Comparison of ENCODE assay signal across 14 cellular contexts in genomic region chr20:19734811-19735210, GRCh38. TPM values are rescaled to one million over a fixed set of nuclear protein-coding genes. Genes with fewer than 3 reads are reported as not detected.
DNase-seq lines count a peak whose midpoint lies in the region; ATAC-seq and TF ChIP-seq lines count a peak whose summit lies in the region.
"Had no signal": no experiment of that assay in that cellular context is flagged by ENCODE, and none has a peak within 500 bp of the region (broad histone marks: within the 10 kb centered on the region; RNA-seq: fewer than 3 reads in every experiment).

No MANE protein-coding gene starts in this region.

- no peak overlapping the region for H3K4ac ChIP-seq in mesenchymal stem cell (ENCODE audit: low read depth in 1 of 2, low read length in 2 of 2)

- H3K23ac ChIP-seq in mesenchymal stem cell (ENCODE audit: low read length in 2 of 2): no peak overlapping the region

- no peaks in the 10 kb centered on the region for H3K79me2 ChIP-seq in Loucy (ENCODE audit: insufficient read depth, low read length)

- H2AFZ ChIP-seq in Loucy (ENCODE audit: low read length) (peak overlapping the region; percentile 67; the same call in 1 of the 2 replicates), mesenchymal stem cell (ENCODE audit: low read depth, low read length) (no peak overlapping the region)

- no peaks in the 10 kb centered on the region for H3K27me3 ChIP-seq in Loucy (ENCODE audit: insufficient read depth, low read length, poor library complexity, severe bottlenecking)
- H3K27me3 ChIP-seq in mesenchymal stem cell (ENCODE audit: control insufficient read depth in 1 of 2, insufficient read depth in 1 of 2, low read length in 2 of 2): no peaks in the 10 kb centered on the region
- no peaks in the 10 kb centered on the region for H3K27me3 ChIP-seq in stomach

- H3K4me3 ChIP-seq in Loucy (ENCODE audit: low read length, poor library complexity, severe bottlenecking): peak overlapping the region; percentile 28
- H3K4me3 ChIP-seq in mesenchymal stem cell (ENCODE audit: insufficient read depth in 1 of 2, low read depth in 1 of 2, low read length in 2 of 2): no peak overlapping the region
- no peak overlapping the region for H3K4me3 ChIP-seq in stomach

- H3K9ac ChIP-seq in Loucy (ENCODE audit: low read depth, low read length, poor library complexity, severe bottlenecking) (peak overlapping the region; percentile 60), mesenchymal stem cell (ENCODE audit: low read length) (peak overlapping the region; percentile 27)

- peak overlapping the region; percentile 52 for H2BK120ac ChIP-seq in mesenchymal stem cell (ENCODE audit: low read depth, low read length)

- peaks cover 24% of the 10 kb centered on the region for H3K4me1 ChIP-seq in Loucy (ENCODE audit: insufficient read depth, low read length, poor library complexity, severe bottlenecking)
- H3K4me1 ChIP-seq in mesenchymal stem cell (ENCODE audit: control insufficient read depth, insufficient read depth, low read depth, low read length): no peaks in the 10 kb centered on the region
- H3K4me1 ChIP-seq in stomach: peaks cover 7 to 35% (median 20%) of the 10 kb centered on the region in 4 donors

- no peaks in the 10 kb centered on the region for H3K9me3 Mint-ChIP-seq in dendritic cell treated with granulocyte-macrophage colony-stimulating factor and Interleukin-4, amounts not matched to agents 40 ng/mL and 50 ng/mL, for 4 days
- no peaks in the 10 kb centered on the region for H3K9me3 Mint-ChIP-seq in activated T-helper 17 cell treated with anti-CD3 and anti-CD28 coated beads, Interleukin-2, amount 50 U/mL, for 72 hours
- H3K9me3 Mint-ChIP-seq: activated naive CD4-positive, alpha-beta T cell treated with anti-CD3 and anti-CD28 coated beads, Interleukin-2, amount 50 U/mL, for 72 hours had no signal

- intact Hi-C loops in dendritic cell treated with granulocyte-macrophage colony-stimulating factor and Interleukin-4, amounts not matched to agents 40 ng/mL and 50 ng/mL, for 4 days (cut with micrococcal nuclease): no loop called here
- intact Hi-C loops in stomach (cut with DNase I; ENCODE audit: low total_unique reads): no loop called here

- no peaks in the 10 kb centered on the region for H3K79me1 ChIP-seq in mesenchymal stem cell (replicated peaks; ENCODE audit: low read length, poor library complexity, severe bottlenecking)

- no peak for ATAC-seq in activated T-helper 17 cell treated with anti-CD3 and anti-CD28 coated beads, Interleukin-2, amount 50 U/mL, for 72 hours (replicated peaks)

- no peak for TF ChIP-seq POLR2A in stomach (IDR thresholded peaks at IDR 0.05)

- peak overlapping the region in 1 of 2 experiments; percentile 24 for H2BK12ac ChIP-seq in mesenchymal stem cell (ENCODE audit: low read length in 2 of 2)

- H4K8ac ChIP-seq in mesenchymal stem cell (ENCODE audit: low read length): peak overlapping the region; percentile 67

- no peak overlapping the region for H3K4me3 Mint-ChIP-seq in dendritic cell treated with granulocyte-macrophage colony-stimulating factor and Interleukin-4, amounts not matched to agents 40 ng/mL and 50 ng/mL, for 4 days
- no peak overlapping the region for H3K4me3 Mint-ChIP-seq in activated T-helper 17 cell treated with anti-CD3 and anti-CD28 coated beads, Interleukin-2, amount 50 U/mL, for 72 hours

- peak overlapping the region; percentile 81 for H3K27ac Mint-ChIP-seq in dendritic cell treated with granulocyte-macrophage colony-stimulating factor and Interleukin-4, amounts not matched to agents 40 ng/mL and 50 ng/mL, for 4 days
- no peak overlapping the region for H3K27ac Mint-ChIP-seq in activated T-helper 17 cell treated with anti-CD3 and anti-CD28 coated beads, Interleukin-2, amount 50 U/mL, for 72 hours

- no peak for TF ChIP-seq EP300 in stomach (IDR thresholded peaks at IDR 0.05)

- H3K4me1 Mint-ChIP-seq in dendritic cell treated with granulocyte-macrophage colony-stimulating factor and Interleukin-4, amounts not matched to agents 40 ng/mL and 50 ng/mL, for 4 days (ENCODE audit: low read depth): peaks cover 46% of the 10 kb centered on the region
- no peaks in the 10 kb centered on the region for H3K4me1 Mint-ChIP-seq in activated T-helper 17 cell treated with anti-CD3 and anti-CD28 coated beads, Interleukin-2, amount 50 U/mL, for 72 hours

- TF ChIP-seq CTCF in Loucy (conservative IDR thresholded peaks at IDR 0.05; ENCODE audit: low read length): no peak
- no peak for TF ChIP-seq CTCF in stomach (IDR thresholded peaks at IDR 0.05)

- H2BK5ac ChIP-seq in mesenchymal stem cell (ENCODE audit: low read depth, low read length, poor library complexity, severe bottlenecking): no peak overlapping the region

- no peaks in the 10 kb centered on the region for H3K36me3 ChIP-seq in Loucy (ENCODE audit: insufficient read depth, low read length)
- no peaks in the 10 kb centered on the region for H3K36me3 ChIP-seq in mesenchymal stem cell (ENCODE audit: control insufficient read depth in 1 of 2, insufficient read depth in 2 of 2, low read depth in 1 of 2, low read length in 2 of 2)
- H3K36me3 ChIP-seq in stomach: no peaks in the 10 kb centered on the region

- no peak overlapping the region for H3K14ac ChIP-seq in mesenchymal stem cell (ENCODE audit: low read length in 2 of 2)

- H3K4me2 ChIP-seq in Loucy (ENCODE audit: low read depth, low read length, poor library complexity, severe bottlenecking) (peak overlapping the region; percentile 60), mesenchymal stem cell (ENCODE audit: low read length, poor library complexity, severe bottlenecking) (no peak overlapping the region)

- H2BK15ac ChIP-seq in mesenchymal stem cell (ENCODE audit: low read depth, poor library complexity, severe bottlenecking): peak overlapping the region; percentile 12

- no peaks in the 10 kb centered on the region for H3F3A ChIP-seq in Loucy (ENCODE audit: low read depth)

- no peaks in the 10 kb centered on the region for H4K20me1 ChIP-seq in Loucy (ENCODE audit: insufficient read depth, low read length, poor library complexity, severe bottlenecking)

- no peak overlapping the region for H3K18ac ChIP-seq in mesenchymal stem cell (ENCODE audit: low read depth in 1 of 2, low read length in 2 of 2)

- H4K91ac ChIP-seq in mesenchymal stem cell (ENCODE audit: low read length): no peak overlapping the region

- no peak for DNase-seq in mesenchymal stem cell
- no peak for DNase-seq in stomach
- no peak for DNase-seq in LoVo (ENCODE audit: low spot score)
- no peak for DNase-seq in T-helper 2 cell
- no peak for DNase-seq in stimulated activated CD4-positive, alpha-beta T cell treated with anti-CD3 and anti-CD28 coated beads, Interleukin-2, amount 100 ng/mL, for 24 hours
- DNase-seq: activated CD4-positive, alpha-beta T cell treated with anti-CD3 and anti-CD28 coated beads, Interleukin-2, amount 50 U/mL, for 1 hour; activated T-cell treated with anti-CD3 and anti-CD28 coated beads, Interleukin-2, amount 50 U/mL, for 1 hour; KG1; NCI-H1105 treated with DMSO at 0.1 percent for 48 hours had no signal

- no peaks in the 10 kb centered on the region for H3K9me3 ChIP-seq in Loucy (ENCODE audit: insufficient read depth, low read depth, low read length)
- no peaks in the 10 kb centered on the region for H3K9me3 ChIP-seq in mesenchymal stem cell (ENCODE audit: control insufficient read depth, low read length)
- H3K9me3 ChIP-seq in stomach: no peaks in the 10 kb centered on the region

- H3K36me3 Mint-ChIP-seq in dendritic cell treated with granulocyte-macrophage colony-stimulating factor and Interleukin-4, amounts not matched to agents 40 ng/mL and 50 ng/mL, for 4 days (ENCODE audit: low read depth): no peaks in the 10 kb centered on the region
- H3K36me3 Mint-ChIP-seq in activated T-helper 17 cell treated with anti-CD3 and anti-CD28 coated beads, Interleukin-2, amount 50 U/mL, for 72 hours (ENCODE audit: low read depth): no peaks in the 10 kb centered on the region
- H3K36me3 Mint-ChIP-seq: activated naive CD4-positive, alpha-beta T cell treated with anti-CD3 and anti-CD28 coated beads, Interleukin-2, amount 50 U/mL, for 72 hours had no signal

- no peaks in the 10 kb centered on the region for H3K27me3 Mint-ChIP-seq in dendritic cell treated with granulocyte-macrophage colony-stimulating factor and Interleukin-4, amounts not matched to agents 40 ng/mL and 50 ng/mL, for 4 days
- H3K27me3 Mint-ChIP-seq in activated T-helper 17 cell treated with anti-CD3 and anti-CD28 coated beads, Interleukin-2, amount 50 U/mL, for 72 hours: no peaks in the 10 kb centered on the region

- 88% methylated on average over 1 of the region's 1 CpG for whole genome bisulfite sequencing in mesenchymal stem cell
- 52 to 76% (median 64%) methylated on average over 1 of the region's 1 CpG for WGBS in stomach, 5 donors

- H3K27ac ChIP-seq in mesenchymal stem cell (ENCODE audit: low read length, poor library complexity, severe bottlenecking): no peak overlapping the region
- peak overlapping the region; percentile 28 to 86 (median 71) for H3K27ac ChIP-seq in stomach
- H3K27ac ChIP-seq: HL-60 had no signal

- no peaks in the 10 kb centered on the region for H3K9me2 ChIP-seq in Loucy (replicated peaks; ENCODE audit: low read depth, low read length)

- peak overlapping the region; percentile 15 for H2AK5ac ChIP-seq in mesenchymal stem cell (ENCODE audit: low read length, severe bottlenecking)

RNA-seq across cellular contexts. Expression of gene RIN2, which starts 23.2 kb away (rescaled TPM):
- 44.5 TPM for polyA plus RNA-seq in mesenchymal stem cell (2013, experiment 1 of 2)
- 41.0 TPM for polyA plus RNA-seq in mesenchymal stem cell (2013, experiment 2 of 2)
- total RNA-seq in stomach: 10 to 100 TPM in 4 of 5 donors, 1 to 10 TPM in 1; 9.9 to 82.7 (median 55.4) TPM
- 10 to 100 TPM; 11.1 to 19.4 (median 19.4) TPM for polyA plus RNA-seq in stomach
- total RNA-seq in activated T-helper 17 cell treated with anti-CD3 and anti-CD28 coated beads, Interleukin-2, amount 50 U/mL, for 72 hours: not detected
- total RNA-seq: activated naive CD4-positive, alpha-beta T cell treated with anti-CD3 and anti-CD28 coated beads, Interleukin-2, amount 50 U/mL, for 72 hours had no signal

Comparison
In these comparisons a context has a peak if more than half of its experiments do, and no peak if none do; other contexts are left out.
1. RNA of gene RIN2, which starts 23.2 kb away (total RNA-seq): 9.9 to 82.7 TPM in stomach; not detected in activated T-helper 17 cell treated with anti-CD3 and anti-CD28 coated beads, Interleukin-2, amount 50 U/mL, for 72 hours; every median in the first group is over 10 times any median in the second.